In genomic region chr16:17244865-17245264, GRCh38 we compare ENCODE assay signal across 18 cellular contexts.
A peak's percentile ranks its signal among the peaks of the same experiment; 100 is the strongest.
DNase-seq lines count a peak whose midpoint lies in the region; ATAC-seq and TF ChIP-seq lines count a peak whose summit lies in the region.
"Had no signal": no experiment of that assay in that cellular context is flagged by ENCODE, and none has a peak within 500 bp of the region (broad histone marks: within the 10 kb centered on the region; RNA-seq: fewer than 3 reads in every experiment).

No MANE protein-coding gene starts in this region.

- peaks cover 26% of the 10 kb centered on the region for H3K4me1 Mint-ChIP-seq in activated CD8-positive, alpha-beta T cell treated with anti-CD3 and anti-CD28 coated beads, Interleukin-2, amount 10 ng/mL, durations not matched to agents 7 days and 5 days (ENCODE audit: low read depth)
- H3K4me1 Mint-ChIP-seq in activated CD8-positive, alpha-beta T cell treated with anti-CD3 and anti-CD28 coated beads for 36 hours (ENCODE audit: low read depth), result peaks cover 14% of the 10 kb centered on the region
- H3K4me1 Mint-ChIP-seq in T-helper 17 cell, result peaks cover 26% of the 10 kb centered on the region

- peak overlapping the region; percentile 90 for H3K4me2 ChIP-seq in KMS-11

- no peaks in the 10 kb centered on the region for H3K9me3 Mint-ChIP-seq in activated CD8-positive, alpha-beta T cell treated with anti-CD3 and anti-CD28 coated beads, Interleukin-2, amount 10 ng/mL, durations not matched to agents 7 days and 5 days (ENCODE audit: insufficient read depth)
- H3K9me3 Mint-ChIP-seq in activated CD8-positive, alpha-beta T cell treated with anti-CD3 and anti-CD28 coated beads for 36 hours, result no peaks in the 10 kb centered on the region
- H3K9me3 Mint-ChIP-seq: CD4-positive, alpha-beta memory T cell had no signal

- no peak overlapping the region for H3K4me3 Mint-ChIP-seq in activated CD8-positive, alpha-beta T cell treated with anti-CD3 and anti-CD28 coated beads, Interleukin-2, amount 10 ng/mL, durations not matched to agents 7 days and 5 days
- H3K4me3 Mint-ChIP-seq in activated CD8-positive, alpha-beta T cell treated with anti-CD3 and anti-CD28 coated beads for 36 hours, result no peak overlapping the region
- no peak overlapping the region for H3K4me3 Mint-ChIP-seq in T-helper 17 cell
- H3K4me3 Mint-ChIP-seq: B cell; CD4-positive, alpha-beta memory T cell had no signal

- peak overlapping the region; percentile 36 for H3K27ac ChIP-seq in KMS-11
- no peak overlapping the region for H3K27ac ChIP-seq in tibial nerve
- H3K27ac ChIP-seq: 22Rv1, GM23248 had no signal

- H3K9ac ChIP-seq in KMS-11, result peak overlapping the region; percentile 10; the same call in 1 of the 2 replicates
- H3K9ac ChIP-seq: GM23248 had no signal

- H3K4me1 ChIP-seq in KMS-11 (ENCODE audit: low read depth, poor library complexity, severe bottlenecking), result peaks cover 39% of the 10 kb centered on the region
- no peaks in the 10 kb centered on the region for H3K4me1 ChIP-seq in tibial nerve

- no peaks in the 10 kb centered on the region for H3K36me3 ChIP-seq in KMS-11 (ENCODE audit: insufficient read depth)
- H3K36me3 ChIP-seq in tibial nerve, result no peaks in the 10 kb centered on the region

- H3K27ac Mint-ChIP-seq in activated CD8-positive, alpha-beta T cell treated with anti-CD3 and anti-CD28 coated beads, Interleukin-2, amount 10 ng/mL, durations not matched to agents 7 days and 5 days, result peak overlapping the region; percentile 43
- no peak overlapping the region for H3K27ac Mint-ChIP-seq in activated CD8-positive, alpha-beta T cell treated with anti-CD3 and anti-CD28 coated beads for 36 hours
- peak overlapping the region; percentile 43 for H3K27ac Mint-ChIP-seq in T-helper 17 cell
- H3K27ac Mint-ChIP-seq: B cell had no signal

- 73 to 76% methylated on average over 2 of the region's 2 CpGs for WGBS in tibial nerve, 2 donors

- no peaks in the 10 kb centered on the region for H3K27me3 Mint-ChIP-seq in activated CD8-positive, alpha-beta T cell treated with anti-CD3 and anti-CD28 coated beads, Interleukin-2, amount 10 ng/mL, durations not matched to agents 7 days and 5 days (ENCODE audit: low read depth)
- no peaks in the 10 kb centered on the region for H3K27me3 Mint-ChIP-seq in activated CD8-positive, alpha-beta T cell treated with anti-CD3 and anti-CD28 coated beads for 36 hours
- H3K27me3 Mint-ChIP-seq in T-helper 17 cell, result no peaks in the 10 kb centered on the region
- H3K27me3 Mint-ChIP-seq: B cell; CD4-positive, alpha-beta memory T cell had no signal

- intact Hi-C loops in activated CD8-positive, alpha-beta T cell treated with anti-CD3 and anti-CD28 coated beads for 36 hours (cut with micrococcal nuclease), result no loop called here

- no peak overlapping the region for H2AFZ ChIP-seq in KMS-11 (ENCODE audit: low read depth)
- H2AFZ ChIP-seq: GM23248 had no signal

- no peak for TF ChIP-seq POLR2A in tibial nerve (IDR thresholded peaks at IDR 0.05)

- no peaks in the 10 kb centered on the region for H3K79me2 ChIP-seq in KMS-11 (ENCODE audit: insufficient read depth, low read depth)

- no peak for DNase-seq in activated CD8-positive, alpha-beta T cell treated with anti-CD3 and anti-CD28 coated beads, Interleukin-2, amount 10 ng/mL, durations not matched to agents 7 days and 5 days
- DNase-seq in activated CD8-positive, alpha-beta T cell treated with anti-CD3 and anti-CD28 coated beads for 36 hours, result no peak
- DNase-seq in T-helper 17 cell (no peak), tibial nerve (ENCODE audit: low spot score in 2 of 2) (no peak), putamen (ENCODE audit: low spot score) (no peak)
- DNase-seq: C1 segment of cervical spinal cord; Calu3; CD4-positive, alpha-beta memory T cell; COR-L47; DMS53; DMS79 treated with DMSO at 0.1 percent for 48 hours; GF-D8; GM23248; H7; HCEC 1CT had no signal

- TF ChIP-seq EP300 in tibial nerve (IDR thresholded peaks at IDR 0.05), result no peak

- ATAC-seq in activated CD8-positive, alpha-beta T cell treated with anti-CD3 and anti-CD28 coated beads, Interleukin-2, amount 10 ng/mL, durations not matched to agents 7 days and 5 days, result no peak
- no peak for ATAC-seq in activated CD8-positive, alpha-beta T cell treated with anti-CD3 and anti-CD28 coated beads for 36 hours
- no peak for ATAC-seq in T-helper 17 cell

- POLR2A ChIA-PET in activated CD8-positive, alpha-beta T cell treated with anti-CD3 and anti-CD28 coated beads, Interleukin-2, amount 10 ng/mL, durations not matched to agents 7 days and 5 days (lab: Charles Lee), result no interaction called here
- POLR2A ChIA-PET in activated CD8-positive, alpha-beta T cell treated with anti-CD3 and anti-CD28 coated beads for 36 hours (lab: Charles Lee), result no interaction called here

- H3K4me3 ChIP-seq in KMS-11 (IDR thresholded peaks at IDR 0.05; ENCODE audit: insufficient read depth, low read depth, low read length) (no peak overlapping the region), tibial nerve (no peak overlapping the region)
- H3K4me3 ChIP-seq: GM23248 had no signal

- no peaks in the 10 kb centered on the region for H4K20me1 ChIP-seq in KMS-11 (ENCODE audit: insufficient read depth)

- no peak for TF ChIP-seq CTCF in activated CD8-positive, alpha-beta T cell treated with anti-CD3 and anti-CD28 coated beads for 36 hours (IDR thresholded peaks at IDR 0.05)
- no peak for TF ChIP-seq CTCF in KMS-11 (conservative IDR thresholded peaks at IDR 0.05; ENCODE audit: low read depth, low read length)
- no peak for TF ChIP-seq CTCF in tibial nerve (IDR thresholded peaks at IDR 0.05)

- CTCF ChIA-PET in activated CD8-positive, alpha-beta T cell treated with anti-CD3 and anti-CD28 coated beads, Interleukin-2, amount 10 ng/mL, durations not matched to agents 7 days and 5 days (lab: Charles Lee), result no interaction called here
- CTCF ChIA-PET in activated CD8-positive, alpha-beta T cell treated with anti-CD3 and anti-CD28 coated beads for 36 hours (lab: Charles Lee), result no interaction called here

- H3K9me3 ChIP-seq in T-helper 17 cell (ENCODE audit: control insufficient read depth, low read length, poor library complexity, severe bottlenecking) (no peaks in the 10 kb centered on the region), tibial nerve (no peaks in the 10 kb centered on the region)

- peaks cover 40% of the 10 kb centered on the region for H3K36me3 Mint-ChIP-seq in activated CD8-positive, alpha-beta T cell treated with anti-CD3 and anti-CD28 coated beads, Interleukin-2, amount 10 ng/mL, durations not matched to agents 7 days and 5 days (ENCODE audit: low read depth)
- H3K36me3 Mint-ChIP-seq in activated CD8-positive, alpha-beta T cell treated with anti-CD3 and anti-CD28 coated beads for 36 hours (ENCODE audit: low read depth), result peaks cover 4% of the 10 kb centered on the region
- H3K36me3 Mint-ChIP-seq in T-helper 17 cell (ENCODE audit: low read depth), result peaks cover 4% of the 10 kb centered on the region

- H3K27me3 ChIP-seq in KMS-11 (ENCODE audit: insufficient read depth, low read depth) (no peaks in the 10 kb centered on the region), tibial nerve (no peaks in the 10 kb centered on the region)
